ENCODE assay signal across 8 cellular contexts in the genomic region with DNA sequence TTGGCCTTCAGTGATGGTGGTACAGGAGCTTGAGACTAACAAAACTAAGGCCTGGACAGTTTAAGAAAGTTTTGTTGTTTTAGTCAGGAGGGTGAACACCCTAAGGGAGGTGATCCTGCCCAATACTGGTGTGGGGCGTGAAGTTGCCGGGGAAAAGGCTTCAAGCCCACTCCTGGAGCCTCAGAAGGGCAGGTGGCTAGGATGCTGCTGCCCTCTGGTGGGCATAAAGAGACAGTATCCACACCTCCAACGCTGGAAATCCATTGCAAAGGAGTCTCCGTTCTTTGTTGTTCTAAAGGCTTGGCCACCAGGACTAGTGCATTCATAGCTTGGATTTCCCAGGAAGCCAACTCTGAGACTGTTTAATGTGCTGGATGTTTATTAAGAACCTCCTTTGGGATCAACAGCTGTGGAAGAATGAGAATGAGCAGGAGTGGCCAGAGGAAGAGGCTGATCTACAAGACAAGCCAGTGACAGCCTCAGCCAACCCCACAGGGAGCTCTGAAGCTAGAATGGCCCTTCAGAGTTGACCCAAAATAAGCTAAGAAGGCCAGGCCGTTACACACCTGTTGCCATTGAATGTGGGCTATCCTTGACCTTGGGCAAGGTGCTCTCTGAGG. TPM values are rescaled to one million over a fixed set of nuclear protein-coding genes. Genes with fewer than 3 reads are reported as not detected.
DNase-seq lines count a peak whose midpoint lies in the region; ATAC-seq and TF ChIP-seq lines count a peak whose summit lies in the region.

No MANE protein-coding gene starts in this region.

- TF ChIP-seq EP300 in SK-N-SH (IDR thresholded peaks at IDR 0.05; ENCODE audit: borderline replicate concordance in 1 of 2, low read depth in 1 of 2, low read length in 1 of 2): no peak

- no peaks in the 10 kb centered on the region for H3F3A ChIP-seq in SK-N-SH (replicated peaks; ENCODE audit: insufficient read depth)

- no peaks in the 10 kb centered on the region; the same call in 1 of the 2 replicates for H3K36me3 ChIP-seq in GM06990 (ENCODE audit: control insufficient read depth, insufficient read depth, low read length)
- no peaks in the 10 kb centered on the region for H3K36me3 ChIP-seq in SK-N-SH (replicated peaks in 1 of 2; ENCODE audit: control insufficient read depth in 1 of 2, insufficient read depth in 2 of 2, low read length in 1 of 2)
- H3K36me3 ChIP-seq in adipocyte (ENCODE audit: control insufficient read depth, insufficient read depth, low read length, severe bottlenecking): no peaks in the 10 kb centered on the region
- H3K36me3 ChIP-seq in left ventricle myocardium inferior: no peaks in the 10 kb centered on the region

- H3K4me1 ChIP-seq in SK-N-SH (ENCODE audit: control insufficient read depth in 1 of 2, insufficient read depth in 2 of 2, low read depth in 1 of 2, low read length in 1 of 2) (no peaks in the 10 kb centered on the region), adipocyte (ENCODE audit: control insufficient read depth, insufficient read depth, low read length) (no peaks in the 10 kb centered on the region), left ventricle myocardium inferior (peaks cover 4% of the 10 kb centered on the region)

- intact Hi-C loops in left ventricle myocardium inferior (cut with micrococcal nuclease): loop anchor here (5.0 kb wide), 1 partner anchor 160 kb away; no protein-coding TSS in a partner anchor

- no peak overlapping the region for H2AFZ ChIP-seq in SK-N-SH (ENCODE audit: low read depth)

- H3K27me3 ChIP-seq in GM06990 (replicated peaks; ENCODE audit: control insufficient read depth, insufficient read depth, low read length) (no peaks in the 10 kb centered on the region), SK-N-SH (ENCODE audit: insufficient read depth) (no peaks in the 10 kb centered on the region), adipocyte (replicated peaks; ENCODE audit: control insufficient read depth, insufficient read depth, low read length) (no peaks in the 10 kb centered on the region), left ventricle myocardium inferior (ENCODE audit: low read depth) (no peaks in the 10 kb centered on the region)

- DNase-seq in GM06990 (ENCODE audit: extremely low read depth, insufficient read length) (peak; percentile 3), NAMALWA (ENCODE audit: low spot score) (peak; percentile 67), SK-N-SH (peak; percentile 76), adipocyte (ENCODE audit: low read depth) (peak; percentile 85), left ventricle myocardium inferior (peak; percentile 40), retinal pigment epithelial cell (ENCODE audit: low read depth) (no peak)

- H3K4me3 ChIP-seq in GM06990 (replicated peaks; ENCODE audit: low read depth, low read length) (no peak overlapping the region), SK-N-SH (ENCODE audit: low read depth in 2 of 2, low read length in 1 of 2) (no peak overlapping the region; a peak in 1 of 4 replicates), adipocyte (ENCODE audit: low read length) (no peak overlapping the region), left ventricle myocardium inferior (no peak overlapping the region), retinal pigment epithelial cell (ENCODE audit: low read length) (no peak overlapping the region)

- POLR2A ChIA-PET in SK-N-SH (lab: Yijun Ruan, JAX): interaction anchor here (1.6 kb wide), 1 partner anchor 158 kb away, joined by 5 read pairs; no protein-coding TSS in a partner anchor

- ATAC-seq in GM19452 (IDR thresholded peaks at IDR 0.05; ENCODE audit: unreplicated experiment) (no peak), HG02759 (IDR thresholded peaks at IDR 0.05; ENCODE audit: unreplicated experiment) (no peak)

- H3K9ac ChIP-seq in SK-N-SH: no peak overlapping the region
- H3K9ac ChIP-seq in adipocyte (ENCODE audit: low read length): no peak overlapping the region

- 53% methylated on average over 4 of the region's 5 CpGs for WGBS in SK-N-SH (ENCODE audit: low lambda C conversion rate)

- TF ChIP-seq CTCF in GM06990 (IDR thresholded peaks at IDR 0.05; ENCODE audit: insufficient read depth, low read length, poor library complexity, severe bottlenecking) (peak; percentile 82), SK-N-SH (IDR thresholded peaks at IDR 0.05) (peak; percentile 89), left ventricle myocardium inferior (IDR thresholded peaks at IDR 0.05; ENCODE audit: borderline replicate concordance) (peak; percentile 90), retinal pigment epithelial cell (conservative IDR thresholded peaks at IDR 0.05; ENCODE audit: low read depth, low read length) (peak; percentile 91)

- CTCF ChIA-PET in SK-N-SH (lab: Yijun Ruan, JAX): interaction anchor here (0.6 to 13.8 kb wide), 55 partner anchors 11 to 408 kb away, joined by 3 to 347 read pairs (median 4); partner anchors contain the start of genes AGO1, C1orf216, CLSPN and TFAP2E

- H3K79me2 ChIP-seq in SK-N-SH (ENCODE audit: insufficient read depth): no peaks in the 10 kb centered on the region

- no peaks in the 10 kb centered on the region for H3K9me2 ChIP-seq in SK-N-SH

- no peaks in the 10 kb centered on the region for H3K9me3 ChIP-seq in SK-N-SH
- no peaks in the 10 kb centered on the region for H3K9me3 ChIP-seq in adipocyte (ENCODE audit: control insufficient read depth, low read length)
- no peaks in the 10 kb centered on the region for H3K9me3 ChIP-seq in left ventricle myocardium inferior (replicated peaks)

- peak; percentile 94 for TF ChIP-seq RAD21 in SK-N-SH (IDR thresholded peaks at IDR 0.05; ENCODE audit: low read length)

- no peak overlapping the region for H3K4me2 ChIP-seq in SK-N-SH

- no peaks in the 10 kb centered on the region for H4K20me1 ChIP-seq in SK-N-SH (ENCODE audit: insufficient read depth)

- H3K27ac ChIP-seq in SK-N-SH (ENCODE audit: low read depth in 2 of 2, low read length in 1 of 2) (no peak overlapping the region), left ventricle myocardium inferior (replicated peaks) (no peak overlapping the region)

TF ChIP-seq in SK-N-SH, 30 proteins besides CTCF, POLR2A, EP300 and RAD21:
- TF ChIP-seq NFIC (IDR thresholded peaks at IDR 0.05; ENCODE audit: borderline replicate concordance) (no peak), SMC3 (IDR thresholded peaks at IDR 0.05; ENCODE audit: low read depth, low read length) (peak; percentile 83), JUND (IDR thresholded peaks at IDR 0.05) (no peak), MXI1 (IDR thresholded peaks at IDR 0.05; ENCODE audit: low read depth, low read length) (no peak), RXRA (IDR thresholded peaks at IDR 0.05; ENCODE audit: borderline replicate concordance, low read depth) (no peak), RFX5 (IDR thresholded peaks at IDR 0.05; ENCODE audit: low read length) (0 out of 2 replicates have a peak, but pooled peaks have one; percentile 12), NRF1 (IDR thresholded peaks at IDR 0.05; ENCODE audit: low read depth, low read length) (no peak), FOXM1 (IDR thresholded peaks at IDR 0.05; ENCODE audit: low read depth) (no peak), SIN3A (IDR thresholded peaks at IDR 0.05; ENCODE audit: borderline replicate concordance, low read depth, low read length) (no peak)
- TF ChIP-seq, protein P1, sequence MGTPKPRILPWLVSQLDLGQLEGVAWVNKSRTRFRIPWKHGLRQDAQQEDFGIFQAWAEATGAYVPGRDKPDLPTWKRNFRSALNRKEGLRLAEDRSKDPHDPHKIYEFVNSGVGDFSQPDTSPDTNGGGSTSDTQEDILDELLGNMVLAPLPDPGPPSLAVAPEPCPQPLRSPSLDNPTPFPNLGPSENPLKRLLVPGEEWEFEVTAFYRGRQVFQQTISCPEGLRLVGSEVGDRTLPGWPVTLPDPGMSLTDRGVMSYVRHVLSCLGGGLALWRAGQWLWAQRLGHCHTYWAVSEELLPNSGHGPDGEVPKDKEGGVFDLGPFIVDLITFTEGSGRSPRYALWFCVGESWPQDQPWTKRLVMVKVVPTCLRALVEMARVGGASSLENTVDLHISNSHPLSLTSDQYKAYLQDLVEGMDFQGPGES (IDR thresholded peaks at IDR 0.05; ENCODE audit: low read depth, low read length): no peak
- TF ChIP-seq, protein P2, sequence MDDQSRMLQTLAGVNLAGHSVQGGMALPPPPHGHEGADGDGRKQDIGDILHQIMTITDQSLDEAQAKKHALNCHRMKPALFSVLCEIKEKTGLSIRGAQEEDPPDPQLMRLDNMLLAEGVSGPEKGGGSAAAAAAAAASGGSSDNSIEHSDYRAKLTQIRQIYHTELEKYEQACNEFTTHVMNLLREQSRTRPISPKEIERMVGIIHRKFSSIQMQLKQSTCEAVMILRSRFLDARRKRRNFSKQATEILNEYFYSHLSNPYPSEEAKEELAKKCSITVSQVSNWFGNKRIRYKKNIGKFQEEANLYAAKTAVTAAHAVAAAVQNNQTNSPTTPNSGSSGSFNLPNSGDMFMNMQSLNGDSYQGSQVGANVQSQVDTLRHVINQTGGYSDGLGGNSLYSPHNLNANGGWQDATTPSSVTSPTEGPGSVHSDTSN (IDR thresholded peaks at IDR 0.05): no peak
- TF ChIP-seq, protein P3, sequence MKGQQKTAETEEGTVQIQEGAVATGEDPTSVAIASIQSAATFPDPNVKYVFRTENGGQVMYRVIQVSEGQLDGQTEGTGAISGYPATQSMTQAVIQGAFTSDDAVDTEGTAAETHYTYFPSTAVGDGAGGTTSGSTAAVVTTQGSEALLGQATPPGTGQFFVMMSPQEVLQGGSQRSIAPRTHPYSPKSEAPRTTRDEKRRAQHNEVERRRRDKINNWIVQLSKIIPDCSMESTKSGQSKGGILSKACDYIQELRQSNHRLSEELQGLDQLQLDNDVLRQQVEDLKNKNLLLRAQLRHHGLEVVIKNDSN (IDR thresholded peaks at IDR 0.05; ENCODE audit: borderline replicate concordance, low read depth): no peak
- TF ChIP-seq, protein P4, sequence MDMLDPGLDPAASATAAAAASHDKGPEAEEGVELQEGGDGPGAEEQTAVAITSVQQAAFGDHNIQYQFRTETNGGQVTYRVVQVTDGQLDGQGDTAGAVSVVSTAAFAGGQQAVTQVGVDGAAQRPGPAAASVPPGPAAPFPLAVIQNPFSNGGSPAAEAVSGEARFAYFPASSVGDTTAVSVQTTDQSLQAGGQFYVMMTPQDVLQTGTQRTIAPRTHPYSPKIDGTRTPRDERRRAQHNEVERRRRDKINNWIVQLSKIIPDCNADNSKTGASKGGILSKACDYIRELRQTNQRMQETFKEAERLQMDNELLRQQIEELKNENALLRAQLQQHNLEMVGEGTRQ (IDR thresholded peaks at IDR 0.05; ENCODE audit: borderline replicate concordance, low read depth, low read length): no peak
TF ChIP-seq in SK-N-SH: peak in this region for 2.

RNA-seq across cellular contexts. Expression of gene C1orf216, which starts 8.2 kb away (rescaled TPM):
- 20.0 and 28.3 TPM in 2 replicates for polyA plus RNA-seq in SK-N-SH (2012; rRNA removed)
- polyA plus RNA-seq in SK-N-SH (2012; cell fraction: cytosol; rRNA removed): 21.3 and 24.0 TPM in 2 replicates
- polyA plus RNA-seq in SK-N-SH (2012; cell fraction: nucleus; rRNA removed): 29.3 and 44.4 TPM in 2 replicates
- total RNA-seq in left ventricle myocardium inferior: 9.8 TPM

RNA-seq across cellular contexts. Expression of gene CLSPN, which starts 42.9 kb away (rescaled TPM):
- polyA plus RNA-seq in SK-N-SH (2012; rRNA removed): 4.9 TPM in 2 replicates
- 5.7 and 5.8 TPM in 2 replicates for polyA plus RNA-seq in SK-N-SH (2012; cell fraction: cytosol; rRNA removed)
- polyA plus RNA-seq in SK-N-SH (2012; cell fraction: nucleus; rRNA removed): 2.9 and 6.7 TPM in 2 replicates
- total RNA-seq in left ventricle myocardium inferior: 0.49 TPM
